Comparison of ENCODE assay signal across 2 cellular contexts in genomic region chrX:149946932-149947331, GRCh38. TPM values are rescaled to one million over a fixed set of nuclear protein-coding genes. Genes with fewer than 3 reads are reported as not detected.
"Had no signal": no experiment of that assay in that cellular context is flagged by ENCODE, and none has a peak within 500 bp of the region (broad histone marks: within the 10 kb centered on the region; RNA-seq: fewer than 3 reads in every experiment).

No MANE protein-coding gene starts in this region.

RNA-seq across cellular contexts. Expression of gene HSFX4, which starts 17.6 kb away (rescaled TPM):
- total RNA-seq: G401, GM12878 had no signal
